ENCODE assay signal across 20 cellular contexts in the genomic region with DNA sequence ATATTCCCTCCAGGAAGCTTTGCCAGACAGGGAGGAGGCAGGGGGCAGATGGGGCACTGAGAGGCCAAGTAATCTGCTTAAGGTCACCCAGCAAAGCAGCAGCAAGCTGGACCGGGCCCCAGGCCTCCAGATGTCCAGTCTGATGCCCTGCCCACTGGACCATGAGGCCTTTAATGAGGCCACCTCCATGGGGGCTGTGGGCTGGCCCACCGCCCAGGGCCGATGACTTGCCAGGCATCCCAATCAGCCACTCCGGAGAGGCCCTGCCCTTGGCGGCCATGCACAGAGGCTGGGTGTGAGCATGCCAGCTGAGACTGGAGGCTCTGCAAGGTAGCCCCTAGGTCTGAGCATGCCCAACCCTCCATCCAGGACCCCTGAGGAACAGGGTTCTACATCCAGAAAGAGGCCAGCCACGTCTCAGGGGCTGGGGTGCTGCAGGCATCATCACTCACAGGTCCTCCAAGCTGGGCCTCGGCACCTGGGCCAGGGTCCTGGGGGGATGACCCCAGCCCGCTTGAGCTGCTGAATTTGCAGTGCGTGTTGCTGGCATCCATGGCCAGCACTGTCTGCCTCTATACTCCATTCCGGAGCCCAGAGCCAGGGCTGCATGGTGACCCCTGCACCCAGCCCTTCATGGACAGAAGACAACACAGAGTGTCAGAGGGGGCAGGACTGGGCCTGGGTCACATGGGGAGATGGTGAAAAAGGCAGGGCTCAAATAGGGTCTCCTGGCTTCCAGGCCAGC.
A peak's percentile ranks its signal among the peaks of the same experiment; 100 is the strongest.
DNase-seq lines count a peak whose midpoint lies in the region; ATAC-seq and TF ChIP-seq lines count a peak whose summit lies in the region.
"Had no signal": no experiment of that assay in that cellular context is flagged by ENCODE, and none has a peak within 500 bp of the region (broad histone marks: within the 10 kb centered on the region; RNA-seq: fewer than 3 reads in every experiment).

No MANE protein-coding gene starts in this region.

- H3K4me1 ChIP-seq in mesenchymal stem cell (ENCODE audit: control insufficient read depth, insufficient read depth, low read depth, low read length) = no peaks in the 10 kb centered on the region
- H3K4me1 ChIP-seq: Caco-2 had no signal

- DNase-seq in MG63 (peak; percentile 52), mesenchymal stem cell (no peak), sciatic nerve (ENCODE audit: low spot score) (no peak), NCI-H2227 (lab: John Stamatoyannopoulos, UW; ENCODE audit: unreplicated experiment) (no peak), hepatic stellate cell (ENCODE audit: low spot score) (no peak)
- no peak for DNase-seq in activated CD4-positive, alpha-beta T cell treated with anti-CD3 and anti-CD28 coated beads, Interleukin-2, amount 10 ng/mL, durations not matched to agents 7 days and 5 days
- DNase-seq: AML-193; CD4-positive, CD25-positive, alpha-beta regulatory T cell; EL; KG1; NCI-H1092; NCI-H2081 treated with DMSO at 0.1 percent for 48 hours; NCI-H226; NCI-H526 treated with DMSO at 0.1 percent for 48 hours; NK-92 treated with Interleukin-12 subunit alpha and Interleukin-12 subunit beta, amount 100 ng/mL, for 24 hours; SIG-M5 had no signal

- peak overlapping the region; percentile 24 for H4K8ac ChIP-seq in mesenchymal stem cell (ENCODE audit: low read length)

- H3K9ac ChIP-seq in mesenchymal stem cell (ENCODE audit: low read length) = no peak overlapping the region

- no peak overlapping the region for H3K23ac ChIP-seq in mesenchymal stem cell (ENCODE audit: low read length in 2 of 2)

- no peaks in the 10 kb centered on the region for H3K36me3 Mint-ChIP-seq in brain
- no peaks in the 10 kb centered on the region for H3K36me3 Mint-ChIP-seq in activated CD4-positive, alpha-beta T cell treated with anti-CD3 and anti-CD28 coated beads, Interleukin-2, amount 10 ng/mL, durations not matched to agents 7 days and 5 days (ENCODE audit: low read depth)
- H3K36me3 Mint-ChIP-seq: CD4-positive, CD25-positive, alpha-beta regulatory T cell had no signal

- H3K27me3 ChIP-seq in MG63 (no peaks in the 10 kb centered on the region), mesenchymal stem cell (ENCODE audit: control insufficient read depth in 1 of 2, insufficient read depth in 1 of 2, low read length in 2 of 2) (peaks cover 41 to 49% of the 10 kb centered on the region in 2 experiments)

- WGBS in mesenchymal stem cell = 90% methylated on average over 10 of the region's 10 CpGs

- H2BK120ac ChIP-seq in mesenchymal stem cell (ENCODE audit: low read depth, low read length) = no peak overlapping the region

- ATAC-seq in sciatic nerve = peak; percentile 13
- ATAC-seq: HCT116 had no signal

- H3K18ac ChIP-seq in mesenchymal stem cell (ENCODE audit: low read depth in 1 of 2, low read length in 2 of 2) = no peak overlapping the region

- no peak overlapping the region for H2AK5ac ChIP-seq in mesenchymal stem cell (ENCODE audit: low read length, severe bottlenecking)

- H2BK12ac ChIP-seq in mesenchymal stem cell (ENCODE audit: low read length in 2 of 2) = no peak overlapping the region

- H3K27me3 Mint-ChIP-seq in brain = peaks cover 8% of the 10 kb centered on the region
- H3K27me3 Mint-ChIP-seq in activated CD4-positive, alpha-beta T cell treated with anti-CD3 and anti-CD28 coated beads, Interleukin-2, amount 10 ng/mL, durations not matched to agents 7 days and 5 days = no peaks in the 10 kb centered on the region
- H3K27me3 Mint-ChIP-seq: CD4-positive, CD25-positive, alpha-beta regulatory T cell had no signal

- POLR2A ChIA-PET in activated CD4-positive, alpha-beta T cell treated with anti-CD3 and anti-CD28 coated beads, Interleukin-2, amount 10 ng/mL, durations not matched to agents 7 days and 5 days (lab: Charles Lee) = no interaction called here

- no peak overlapping the region for H4K91ac ChIP-seq in mesenchymal stem cell (ENCODE audit: low read length)

- H3K27ac Mint-ChIP-seq in brain = peak overlapping the region in 3 of 5 experiments; percentile 75 to 95 (median 93)
- H3K27ac Mint-ChIP-seq in activated CD4-positive, alpha-beta T cell treated with anti-CD3 and anti-CD28 coated beads, Interleukin-2, amount 10 ng/mL, durations not matched to agents 7 days and 5 days = no peak overlapping the region
- H3K27ac Mint-ChIP-seq: CD4-positive, CD25-positive, alpha-beta regulatory T cell; GM23338 had no signal

- H3K27ac ChIP-seq in mesenchymal stem cell (ENCODE audit: low read length, poor library complexity, severe bottlenecking) = no peak overlapping the region

- no peak overlapping the region for H3K4me2 ChIP-seq in mesenchymal stem cell (ENCODE audit: low read length, poor library complexity, severe bottlenecking)
- H3K4me2 ChIP-seq: GM23338 had no signal

- no peak overlapping the region for H3K4me3 ChIP-seq in MG63
- peak overlapping the region in 1 of 2 experiments; percentile 36 for H3K4me3 ChIP-seq in mesenchymal stem cell (ENCODE audit: insufficient read depth in 1 of 2, low read depth in 1 of 2, low read length in 2 of 2)
- H3K4me3 ChIP-seq: GM23338 had no signal

- CTCF ChIA-PET in activated CD4-positive, alpha-beta T cell treated with anti-CD3 and anti-CD28 coated beads, Interleukin-2, amount 10 ng/mL, durations not matched to agents 7 days and 5 days (lab: Charles Lee) = no interaction called here

- no peak overlapping the region for H2BK15ac ChIP-seq in mesenchymal stem cell (ENCODE audit: low read depth, poor library complexity, severe bottlenecking)

- H3K4me1 Mint-ChIP-seq in brain = peaks cover 50% of the 10 kb centered on the region
- no peaks in the 10 kb centered on the region for H3K4me1 Mint-ChIP-seq in activated CD4-positive, alpha-beta T cell treated with anti-CD3 and anti-CD28 coated beads, Interleukin-2, amount 10 ng/mL, durations not matched to agents 7 days and 5 days
- H3K4me1 Mint-ChIP-seq: CD4-positive, CD25-positive, alpha-beta regulatory T cell had no signal

- H3K79me1 ChIP-seq in mesenchymal stem cell (replicated peaks; ENCODE audit: low read length, poor library complexity, severe bottlenecking) = no peaks in the 10 kb centered on the region

- TF ChIP-seq CTCF in brain (conservative IDR thresholded peaks at IDR 0.05) = no peak

- intact Hi-C loops in sciatic nerve (cut with DNase I) = no loop called here

- no peaks in the 10 kb centered on the region for H3K9me3 ChIP-seq in MG63
- H3K9me3 ChIP-seq in mesenchymal stem cell (ENCODE audit: control insufficient read depth, low read length) = no peaks in the 10 kb centered on the region
- H3K9me3 ChIP-seq: Caco-2 had no signal

- H2AFZ ChIP-seq in mesenchymal stem cell (ENCODE audit: low read depth, low read length) = no peak overlapping the region
- H2AFZ ChIP-seq: GM23338 had no signal

- H3K4me3 Mint-ChIP-seq in brain = no peak overlapping the region
- H3K4me3 Mint-ChIP-seq in activated CD4-positive, alpha-beta T cell treated with anti-CD3 and anti-CD28 coated beads, Interleukin-2, amount 10 ng/mL, durations not matched to agents 7 days and 5 days = no peak overlapping the region
- H3K4me3 Mint-ChIP-seq: CD4-positive, CD25-positive, alpha-beta regulatory T cell; GM23338 had no signal

- H3K36me3 ChIP-seq in MG63 = no peaks in the 10 kb centered on the region
- H3K36me3 ChIP-seq in mesenchymal stem cell (ENCODE audit: control insufficient read depth in 1 of 2, insufficient read depth in 2 of 2, low read depth in 1 of 2, low read length in 2 of 2) = no peaks in the 10 kb centered on the region

- H3K9me3 Mint-ChIP-seq in brain = peaks cover 0 to 2% (median 0%) of the 10 kb centered on the region in 5 experiments
- no peaks in the 10 kb centered on the region for H3K9me3 Mint-ChIP-seq in activated CD4-positive, alpha-beta T cell treated with anti-CD3 and anti-CD28 coated beads, Interleukin-2, amount 10 ng/mL, durations not matched to agents 7 days and 5 days
- H3K9me3 Mint-ChIP-seq: CD4-positive, CD25-positive, alpha-beta regulatory T cell; GM23338 had no signal

- no peak overlapping the region for H3K14ac ChIP-seq in mesenchymal stem cell (ENCODE audit: low read length in 2 of 2)

- no peak overlapping the region for H3K4ac ChIP-seq in mesenchymal stem cell (ENCODE audit: low read depth in 1 of 2, low read length in 2 of 2)

- H2BK5ac ChIP-seq in mesenchymal stem cell (ENCODE audit: low read depth, low read length, poor library complexity, severe bottlenecking) = no peak overlapping the region
